In genomic region chr14:76961631-76962302, GRCh38 we compare ENCODE assay signal across 1 cellular context.
TF ChIP-seq lines count a peak whose summit lies in the region.

No MANE protein-coding gene starts in this region.

TF ChIP-seq in HepG2, 621 proteins besides CTCF, POLR2A, EP300 and RAD21 (continued from another document):
- TF ChIP-seq TRAFD1 (CRISPR knock-in tag; IDR thresholded peaks at IDR 0.05; ENCODE audit: borderline replicate concordance) (no peak), ZNF547 (CRISPR knock-in tag; IDR thresholded peaks at IDR 0.05) (no peak)
